Comparison of ENCODE assay signal across 2 cellular contexts in genomic region chr1:1354271-1355247, GRCh38.
TF ChIP-seq lines count a peak whose summit lies in the region.

No MANE protein-coding gene starts in this region.

TF ChIP-seq in HEK293, 187 proteins besides CTCF, POLR2A, EP300 and RAD21 (continues in another document):
- no peak for TF ChIP-seq ZFP41 (tag by site-specific recombination; IDR thresholded peaks at IDR 0.05; ENCODE audit: borderline replicate concordance)
- TF ChIP-seq ZNF785 (tag by site-specific recombination; IDR thresholded peaks at IDR 0.05), result no peak
- TF ChIP-seq ZNF155 (tag by site-specific recombination; IDR thresholded peaks at IDR 0.05), result no peak
- no peak for TF ChIP-seq ZFP3 (tag by site-specific recombination; IDR thresholded peaks at IDR 0.05; ENCODE audit: low read depth)
- TF ChIP-seq KLF16 (tag by site-specific recombination; IDR thresholded peaks at IDR 0.05), result 0 out of 2 replicates have a peak, but pooled peaks have one; percentile 36
- no peak for TF ChIP-seq ZNF416 (tag by site-specific recombination; IDR thresholded peaks at IDR 0.05)
- TF ChIP-seq ZBTB7A (tag by site-specific recombination; IDR thresholded peaks at IDR 0.05; ENCODE audit: low read depth), result 0 out of 2 replicates have a peak, but pooled peaks have one; percentile 49
- TF ChIP-seq ZBTB48 (tag by site-specific recombination; IDR thresholded peaks at IDR 0.05), result no peak
- TF ChIP-seq ZBTB26 (tag by site-specific recombination; optimal IDR thresholded peaks at IDR 0.05), result peak; percentile 37
- TF ChIP-seq ZNF2 (tag by site-specific recombination; IDR thresholded peaks at IDR 0.05), result no peak
- no peak for TF ChIP-seq SCRT1 (tag by site-specific recombination; IDR thresholded peaks at IDR 0.05; ENCODE audit: borderline replicate concordance)
- TF ChIP-seq ZNF623 (tag by site-specific recombination; IDR thresholded peaks at IDR 0.05), result no peak
- no peak for TF ChIP-seq ZNF140 (tag by site-specific recombination; IDR thresholded peaks at IDR 0.05)
- no peak for TF ChIP-seq ZNF555 (tag by site-specific recombination; conservative IDR thresholded peaks at IDR 0.05)
- TF ChIP-seq INSM2 (tag by site-specific recombination; IDR thresholded peaks at IDR 0.05), result no peak
- peak; percentile 18 for TF ChIP-seq ZBTB8A (tag by site-specific recombination; IDR thresholded peaks at IDR 0.05)
- TF ChIP-seq ZNF391 (tag by site-specific recombination; IDR thresholded peaks at IDR 0.05; ENCODE audit: borderline replicate concordance, low read depth), result no peak
- TF ChIP-seq GLIS2 (tag by site-specific recombination; IDR thresholded peaks at IDR 0.05), result peak; percentile 45; the same call in 1 of the 2 replicates
- TF ChIP-seq GLIS1 (tag by site-specific recombination; IDR thresholded peaks at IDR 0.05), result peak; percentile 88
- no peak for TF ChIP-seq ZSCAN16 (tag by site-specific recombination; IDR thresholded peaks at IDR 0.05)
- TF ChIP-seq ZNF280C (tag by site-specific recombination; IDR thresholded peaks at IDR 0.05), result no peak
- TF ChIP-seq ZNF791 (tag by site-specific recombination; IDR thresholded peaks at IDR 0.05), result no peak
- TF ChIP-seq ZNF558 (tag by site-specific recombination; IDR thresholded peaks at IDR 0.05), result no peak
- TF ChIP-seq SP7 (tag by site-specific recombination; IDR thresholded peaks at IDR 0.05), result no peak
- no peak for TF ChIP-seq REST (tag by site-specific recombination; IDR thresholded peaks at IDR 0.05)
- TF ChIP-seq ZNF423 (tag by site-specific recombination; IDR thresholded peaks at IDR 0.05), result no peak
- no peak for TF ChIP-seq ZNF248 (tag by site-specific recombination; IDR thresholded peaks at IDR 0.05)

TF ChIP-seq in H1, 55 proteins besides CTCF, POLR2A, EP300 and RAD21:
- peak; percentile 39 for TF ChIP-seq KDM4A (IDR thresholded peaks at IDR 0.05; ENCODE audit: low read depth, low read length, severe bottlenecking)
- TF ChIP-seq BACH1 (IDR thresholded peaks at IDR 0.05; ENCODE audit: low read length), result peak; percentile 45; the same call in 1 of the 2 replicates
- 0 out of 2 replicates have a peak, but pooled peaks have one; percentile 25 for TF ChIP-seq MAX (IDR thresholded peaks at IDR 0.05)
- peak; percentile 16 for TF ChIP-seq E2F6 (IDR thresholded peaks at IDR 0.05)
- no peak for TF ChIP-seq POLR2AphosphoS5 (IDR thresholded peaks at IDR 0.05; ENCODE audit: low read depth, low read length)
- TF ChIP-seq SIN3A (conservative IDR thresholded peaks at IDR 0.05 in 1 of 2, IDR thresholded peaks at IDR 0.05 in 1 of 2; ENCODE audit: low read depth in 1 of 2, low read length in 2 of 2), result no peak
- TF ChIP-seq USF2 (IDR thresholded peaks at IDR 0.05; ENCODE audit: low read length), result no peak
- peak; percentile 76 for TF ChIP-seq EZH2 (IDR thresholded peaks at IDR 0.05; ENCODE audit: low read depth, low read length, severe bottlenecking)
- TF ChIP-seq SUZ12 (IDR thresholded peaks at IDR 0.05; ENCODE audit: low read length), result 0 out of 2 replicates have a peak, but pooled peaks have one; percentile 37
- no peak for TF ChIP-seq SIRT6 (IDR thresholded peaks at IDR 0.05; ENCODE audit: low read length)
- peak; percentile 78 for TF ChIP-seq CREB1 (IDR thresholded peaks at IDR 0.05)
